9 cellular contexts compared by ENCODE assay signal in the genomic region with DNA sequence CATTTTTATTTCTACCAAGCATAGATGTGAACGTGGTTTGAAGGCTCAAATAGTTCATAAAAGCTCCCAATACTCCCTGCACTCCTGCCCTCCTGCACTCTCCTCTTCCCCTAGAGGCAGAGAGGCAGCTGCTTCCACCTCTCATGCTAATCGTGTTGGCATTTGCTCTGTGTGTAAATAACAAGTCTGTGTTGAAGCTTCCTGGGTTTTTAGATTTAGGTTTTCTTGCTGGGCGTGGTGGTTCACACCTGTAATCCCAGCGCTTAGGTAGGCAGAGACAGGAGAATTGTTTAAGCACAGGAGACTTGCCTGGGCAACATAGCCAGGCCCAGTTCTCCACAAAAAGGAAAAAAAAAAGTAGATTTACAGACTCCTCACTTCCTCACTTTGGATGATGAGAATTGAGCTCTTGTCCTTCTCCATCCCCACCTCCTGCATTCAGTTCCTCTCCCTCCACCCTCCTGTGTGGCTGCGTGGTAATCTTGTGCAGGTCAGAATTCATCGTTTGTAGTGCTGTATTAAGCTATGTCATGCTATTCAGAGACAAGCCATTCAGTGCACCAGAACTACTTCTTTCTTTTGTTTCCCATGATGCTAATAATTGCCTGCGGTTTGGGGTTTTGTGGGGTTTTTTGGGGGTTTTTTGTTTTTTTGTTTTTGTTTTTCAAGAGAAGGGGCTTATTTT. TPM values are rescaled to one million over a fixed set of nuclear protein-coding genes. Genes with fewer than 3 reads are reported as not detected.
DNase-seq lines count a peak whose midpoint lies in the region; ATAC-seq, FAIRE-seq and TF ChIP-seq lines count a peak whose summit lies in the region.
"Had no signal": no experiment of that assay in that cellular context is flagged by ENCODE, and none has a peak within 500 bp of the region (broad histone marks: within the 10 kb centered on the region; RNA-seq: fewer than 3 reads in every experiment).

No MANE protein-coding gene starts in this region.

- H3K4me1 ChIP-seq in foreskin keratinocyte = peaks cover 3% of the 10 kb centered on the region
- H3K4me1 ChIP-seq in small intestine (ENCODE audit: control insufficient read depth in 2 of 2, insufficient read depth in 1 of 2, low read depth in 1 of 2, low read length in 1 of 2) = no peaks in the 10 kb centered on the region
- no peaks in the 10 kb centered on the region for H3K4me1 ChIP-seq in transverse colon

- no peaks in the 10 kb centered on the region for H3K27me3 ChIP-seq in foreskin keratinocyte
- no peaks in the 10 kb centered on the region for H3K27me3 ChIP-seq in small intestine (ENCODE audit: control insufficient read depth in 2 of 2, insufficient read depth in 2 of 2, low read length in 2 of 2)
- no peaks in the 10 kb centered on the region for H3K27me3 ChIP-seq in transverse colon

- H3K9me3 ChIP-seq in KOPT-K1 (ENCODE audit: insufficient read depth, low read length, poor library complexity, severe bottlenecking) = peaks cover 3% of the 10 kb centered on the region
- no peaks in the 10 kb centered on the region for H3K9me3 ChIP-seq in small intestine (ENCODE audit: control insufficient read depth, low read depth)
- H3K9me3 ChIP-seq in transverse colon = no peaks in the 10 kb centered on the region

- ATAC-seq in GM18502 (IDR thresholded peaks at IDR 0.05; ENCODE audit: poor library complexity, unreplicated experiment) (peak; percentile 90), GM21367 (IDR thresholded peaks at IDR 0.05; ENCODE audit: unreplicated experiment) (peak; percentile 62), foreskin keratinocyte (peak; percentile 42)
- ATAC-seq: K562 had no signal

- peak; percentile 49 to 65 for DNase-seq in foreskin keratinocyte
- no peak for DNase-seq in NCI-H1930 (lab: John Stamatoyannopoulos, UW)
- no peak for DNase-seq in RCC 7860 (ENCODE audit: low spot score)
- no peak for DNase-seq in small intestine
- DNase-seq in transverse colon = no peak

- FAIRE-seq in RCC 7860 (lab: Jason Lieb, UNC) = no peak
- FAIRE-seq in small intestine (lab: Jason Lieb, UNC) = no peak
- FAIRE-seq: K562 had no signal

- in situ Hi-C loops in transverse colon (cut with MboI; ENCODE audit: low pct_ligation_motif_present in 1 of 4, low pct_unique_long_range_greater_than_20kb in 1 of 4, low sequenced_read_pairs in 3 of 4) = no loop called here

- TF ChIP-seq EP300 in transverse colon (IDR thresholded peaks at IDR 0.05; ENCODE audit: low read depth) = no peak

- 28 to 35% (median 29%) methylated on average over 7 of the region's 7 CpGs for WGBS in small intestine, 3 donors
- 36 to 50% methylated on average over 2 to 7 of the region's 7 CpGs for WGBS in transverse colon (ENCODE audit: low coverage in 1 of 2), 2 donors

- no peaks in the 10 kb centered on the region for H3K36me3 ChIP-seq in KOPT-K1 (ENCODE audit: insufficient read depth, low read length)
- no peaks in the 10 kb centered on the region for H3K36me3 ChIP-seq in small intestine (ENCODE audit: control insufficient read depth in 2 of 2, insufficient read depth in 2 of 2, low read length in 2 of 2)
- no peaks in the 10 kb centered on the region for H3K36me3 ChIP-seq in transverse colon

- H3K27ac ChIP-seq in KOPT-K1 (ENCODE audit: low read depth, low read length, poor library complexity, severe bottlenecking) (peak overlapping the region; percentile 98), foreskin keratinocyte (no peak overlapping the region), small intestine (ENCODE audit: low read depth in 1 of 2, low read length in 1 of 2) (no peak overlapping the region), transverse colon (no peak overlapping the region)

- no peak for TF ChIP-seq POLR2A in transverse colon (IDR thresholded peaks at IDR 0.05)

- no peak overlapping the region for H3K4me3 ChIP-seq in small intestine (ENCODE audit: low read depth in 1 of 2, low read length in 2 of 2)
- H3K4me3 ChIP-seq in transverse colon = no peak overlapping the region
- H3K4me3 ChIP-seq: K562 had no signal

- TF ChIP-seq CTCF in foreskin keratinocyte (conservative IDR thresholded peaks at IDR 0.05) (no peak), transverse colon (IDR thresholded peaks at IDR 0.05) (no peak)

- intact Hi-C loops in transverse colon (cut with DNase I; ENCODE audit: low total_unique reads) = no loop called here

RNA-seq across cellular contexts. Expression of gene MAL, which starts 37.4 kb away (rescaled TPM):
- not detected in 2 replicates for total RNA-seq in foreskin keratinocyte
- not detected in 2 replicates for polyA plus RNA-seq in foreskin keratinocyte
- 1 to 10 TPM; 1.6 to 3.8 (median 1.6) TPM for polyA plus RNA-seq in small intestine
- total RNA-seq in transverse colon = 10 to 100 TPM in 1 of 4 donors, 1 to 10 TPM in 3; 3.7 to 14.3 (median 5.1) TPM
- total RNA-seq: K562 had no signal
- polyA plus RNA-seq: K562 had no signal

RNA-seq across cellular contexts. Expression of gene MRPS5, which starts 58.8 kb away (rescaled TPM):
- total RNA-seq in foreskin keratinocyte (55.9 and 62.8 TPM in 2 replicates), transverse colon (100 to 1,000 TPM in 1 of 4 donors, 10 to 100 TPM in 3; 61.7 to 145 (median 77.2) TPM)
- polyA plus RNA-seq in foreskin keratinocyte (63.0 and 66.0 TPM in 2 replicates), small intestine (100 to 1,000 TPM in 2 of 3 donors, 10 to 100 TPM in 1; 84.5 to 104 (median 101) TPM)

Comparison
In these comparisons a context has a peak if more than half of its experiments do, and no peak if none do; other contexts are left out.
1. DNase-seq: peak in foreskin keratinocyte (2 of 2); none in NCI-H1930 (0 of 2), RCC 7860 (single experiment), small intestine (single experiment) and transverse colon (single experiment).
2. Peak in every context shown above with its lines, with median percentiles within 50 percentile points of each other: ATAC-seq.